8 cellular contexts compared by ENCODE assay signal in the genomic region with DNA sequence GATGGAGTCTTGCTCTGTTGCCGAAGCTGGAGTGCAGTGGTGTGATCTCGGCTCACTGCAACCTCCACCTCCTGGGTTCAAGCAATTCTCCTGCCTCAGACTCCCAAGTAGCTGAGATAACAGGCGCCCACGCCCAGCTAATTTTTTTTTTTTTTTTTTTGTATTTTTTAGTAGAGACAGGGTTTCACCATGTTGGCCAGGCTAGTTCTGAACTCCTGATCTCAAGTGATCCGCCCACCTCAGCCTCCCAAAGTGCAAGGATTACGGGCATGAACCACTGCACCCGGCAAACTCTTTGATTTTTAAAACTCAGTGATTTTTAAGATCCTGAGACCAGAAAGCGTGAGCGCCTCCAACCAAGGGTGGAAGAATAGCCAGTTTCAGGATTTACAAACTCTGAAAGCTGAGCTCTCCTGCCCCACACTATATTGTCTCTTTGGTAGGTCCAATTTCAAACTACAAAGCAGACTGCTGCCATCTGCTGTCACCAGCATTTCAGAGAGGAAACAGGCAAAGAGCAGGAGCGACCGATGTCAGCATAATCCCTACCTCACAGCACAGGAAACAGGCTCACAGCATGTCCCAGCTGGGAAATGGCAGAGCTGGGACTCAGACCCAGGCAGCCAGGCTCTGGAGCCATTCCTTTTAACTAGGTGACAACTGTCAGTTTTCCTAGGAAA. TPM values are rescaled to one million over a fixed set of nuclear protein-coding genes. Genes with fewer than 3 reads are reported as not detected.
DNase-seq lines count a peak whose midpoint lies in the region; ATAC-seq, FAIRE-seq and TF ChIP-seq lines count a peak whose summit lies in the region.

No MANE protein-coding gene starts in this region.

- peak overlapping the region; percentile 36 to 83 (median 80) for H3K27ac Mint-ChIP-seq in nephron

- no peak for FAIRE-seq in bronchial epithelial cell (lab: Jason Lieb, UNC)

- no peak for ATAC-seq in stimulated activated naive CD8-positive, alpha-beta T cell treated with anti-CD3 and anti-CD28 coated beads, Interleukin-15, Interleukin-2, amounts not matched to agents 100 U/mL and 50 U/mL, for 24 hours

- H3K4me3 Mint-ChIP-seq in nephron = peak overlapping the region in 1 of 3 experiments; percentile 7

- peaks cover 7% of the 10 kb centered on the region for H3K36me3 ChIP-seq in bronchial epithelial cell (ENCODE audit: control insufficient read depth, insufficient read depth, low read length)

- DNase-seq in GM10266 (ENCODE audit: extremely low spot score) (no peak), NCI-H2171 (lab: John Stamatoyannopoulos, UW) (peak; percentile 32), bronchial epithelial cell (ENCODE audit: low read depth) (no peak), NCI-H1105 treated with DMSO at 0.1 percent for 48 hours (lab: John Stamatoyannopoulos, UW) (no peak), NCI-H1417 treated with DMSO at 0.1 percent for 48 hours (lab: John Stamatoyannopoulos, UW) (no peak)
- DNase-seq in stimulated activated naive CD8-positive, alpha-beta T cell treated with anti-CD3 and anti-CD28 coated beads, Interleukin-15, Interleukin-2, amounts not matched to agents 100 U/mL and 50 U/mL, for 24 hours = no peak
- DNase-seq in activated CD8-positive, alpha-beta memory T cell treated with anti-CD3 and anti-CD28 coated beads for 24 hours = no peak

- TF ChIP-seq CTCF in GM10266 (IDR thresholded peaks at IDR 0.05; ENCODE audit: control insufficient read depth, insufficient read depth, low read depth, missing control alignments) = peak; percentile 30
- TF ChIP-seq CTCF in bronchial epithelial cell (IDR thresholded peaks at IDR 0.05; ENCODE audit: insufficient read depth, low read length, severe bottlenecking) = peak; percentile 8
- TF ChIP-seq CTCF in nephron (IDR thresholded peaks at IDR 0.05; ENCODE audit: unreplicated experiment in 3 of 3) = no peak

- H3K36me3 Mint-ChIP-seq in nephron (ENCODE audit: low read depth) = peaks cover 12% of the 10 kb centered on the region

- H3K27me3 ChIP-seq in bronchial epithelial cell (ENCODE audit: control insufficient read depth, insufficient read depth, low read length) = no peaks in the 10 kb centered on the region

- H3K9me3 Mint-ChIP-seq in nephron = no peaks in the 10 kb centered on the region

- H3K27me3 Mint-ChIP-seq in nephron (ENCODE audit: low read depth) = no peaks in the 10 kb centered on the region

- H3K4me3 ChIP-seq in bronchial epithelial cell (ENCODE audit: low read depth, low read length) = no peak overlapping the region

- peaks cover 34% of the 10 kb centered on the region for H3K4me1 Mint-ChIP-seq in nephron

RNA-seq across cellular contexts. Expression of gene NOSIP, which starts 9.2 kb away (rescaled TPM):
- total RNA-seq in bronchial epithelial cell = 71.1 and 78.0 TPM in 2 replicates

RNA-seq across cellular contexts. Expression of gene PRRG2, which starts 10.0 kb away (rescaled TPM):
- total RNA-seq in bronchial epithelial cell = 4.5 and 6.3 TPM in 2 replicates

RNA-seq across cellular contexts. Expression of gene PRR12, which starts 19.8 kb away (rescaled TPM):
- 0.79 and 1.9 TPM in 2 replicates for total RNA-seq in bronchial epithelial cell

RNA-seq across cellular contexts. Expression of gene RCN3, which starts 43.3 kb away (rescaled TPM):
- 0.77 and 3.9 TPM in 2 replicates for total RNA-seq in bronchial epithelial cell

RNA-seq across cellular contexts. Expression of gene FCGRT, which starts 58.7 kb away (rescaled TPM):
- total RNA-seq in bronchial epithelial cell = 13.2 and 15.7 TPM in 2 replicates

Comparison
In these comparisons a context has a peak if more than half of its experiments do, and no peak if none do; other contexts are left out.
1. CTCF ChIP-seq: peak in GM10266 (single experiment) and bronchial epithelial cell (single experiment); none in nephron (0 of 3).